18 cellular contexts compared by ENCODE assay signal in genomic region chr1:109060707-109061106, GRCh38.
"Had no signal": no experiment of that assay in that cellular context is flagged by ENCODE, and none has a peak within 500 bp of the region (broad histone marks: within the 10 kb centered on the region; RNA-seq: fewer than 3 reads in every experiment).

No MANE protein-coding gene starts in this region.

- H3K27me3 ChIP-seq: dorsolateral prefrontal cortex, heart left ventricle, right atrium auricular region, testis, tibial nerve, upper lobe of right lung had no signal

- H3K4me1 ChIP-seq: testis, tibial nerve, upper lobe of right lung had no signal

- H3K27ac ChIP-seq: dorsolateral prefrontal cortex, testis, tibial nerve, upper lobe of right lung had no signal

- H3K9me3 ChIP-seq: heart left ventricle, right atrium auricular region, testis, tibial nerve, upper lobe of right lung had no signal

- DNase-seq: central memory CD4-positive, alpha-beta T cell; cortex of kidney; effector CD8-positive, alpha-beta T cell; foreskin melanocyte; heart left ventricle; hippocampal formation; mesenchymal stem cell; midbrain; naive B cell; stimulated activated CD4-positive, alpha-beta T cell treated with anti-CD3 and anti-CD28 coated beads, Interleukin-2, amount 100 ng/mL, for 48 hours; stimulated activated naive CD8-positive, alpha-beta T cell treated with anti-CD3 and anti-CD28 coated beads, Interleukin-15, Interleukin-2, amounts not matched to agents 100 U/mL and 50 U/mL, for 24 hours; testis; upper lobe of right lung had no signal

- ATAC-seq: stimulated activated naive CD8-positive, alpha-beta T cell treated with anti-CD3 and anti-CD28 coated beads, Interleukin-15, Interleukin-2, amounts not matched to agents 100 U/mL and 50 U/mL, for 24 hours; upper lobe of right lung had no signal

- H3K4me2 ChIP-seq: smooth muscle cell had no signal

- H3K4me3 ChIP-seq: dorsolateral prefrontal cortex, heart left ventricle, lung, right atrium auricular region, smooth muscle cell, testis, tibial nerve, upper lobe of right lung had no signal
